In the genomic region with DNA sequence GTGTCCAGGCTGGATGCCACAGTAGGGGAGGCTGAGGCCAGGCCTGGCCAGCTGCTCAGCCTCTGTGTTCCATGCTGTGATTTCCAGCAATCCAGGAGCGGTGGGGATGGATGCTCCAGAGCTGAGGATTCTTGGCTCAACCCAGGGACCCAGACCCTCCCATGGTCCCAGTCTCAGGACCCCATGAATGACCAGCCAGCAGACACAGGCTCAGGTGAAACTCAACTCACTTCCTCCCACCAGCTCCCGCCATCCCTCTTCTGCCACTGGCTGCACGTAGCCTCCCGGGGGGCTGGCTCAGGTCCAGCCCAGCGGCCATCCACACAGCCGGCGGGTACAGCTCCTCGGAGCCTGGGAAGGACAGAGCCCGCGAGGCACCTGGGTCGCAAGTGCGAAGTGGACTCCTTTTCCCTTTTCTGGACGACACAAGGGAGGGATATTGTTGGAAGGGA, we compare ENCODE assay signal across 21 cellular contexts. TPM values are rescaled to one million over a fixed set of nuclear protein-coding genes. Genes with fewer than 3 reads are reported as not detected.
DNase-seq lines count a peak whose midpoint lies in the region; ATAC-seq and TF ChIP-seq lines count a peak whose summit lies in the region.
"Had no signal": no experiment of that assay in that cellular context is flagged by ENCODE, and none has a peak within 500 bp of the region (broad histone marks: within the 10 kb centered on the region; RNA-seq: fewer than 3 reads in every experiment).

No MANE protein-coding gene starts in this region.

- 84 to 87% methylated on average over 13 of the region's 13 CpGs for WGBS in heart right ventricle, 2 donors
- 90% methylated on average over 10 of the region's 13 CpGs for WGBS in suprapubic skin

- H3K9me3 ChIP-seq in heart right ventricle (no peaks in the 10 kb centered on the region), suprapubic skin (no peaks in the 10 kb centered on the region)
- H3K9me3 ChIP-seq: HAP-1, MG63 had no signal

- TF ChIP-seq POLR2A in suprapubic skin (IDR thresholded peaks at IDR 0.05), result no peak

- TF ChIP-seq EP300 in suprapubic skin (IDR thresholded peaks at IDR 0.05), result no peak

- H3K4me3 ChIP-seq in heart right ventricle (no peak overlapping the region), suprapubic skin (no peak overlapping the region), coronary artery (no peak overlapping the region)
- H3K4me3 ChIP-seq: HAP-1, MG63 had no signal

- peaks cover 0 to 30% (median 0%) of the 10 kb centered on the region in 7 donors for H3K27me3 ChIP-seq in heart right ventricle
- peaks cover 8% of the 10 kb centered on the region for H3K27me3 ChIP-seq in suprapubic skin
- H3K27me3 ChIP-seq: MG63 had no signal

- H3K27ac ChIP-seq in heart right ventricle (no peak overlapping the region), suprapubic skin (no peak overlapping the region), coronary artery (no peak overlapping the region)

- H3K4me1 ChIP-seq in heart right ventricle, result peaks cover 0 to 17% (median 6%) of the 10 kb centered on the region in 9 donors
- peaks cover 15% of the 10 kb centered on the region for H3K4me1 ChIP-seq in suprapubic skin
- H3K4me1 ChIP-seq: HAP-1 had no signal

- TF ChIP-seq CTCF in heart right ventricle (IDR thresholded peaks at IDR 0.05) (no peak), suprapubic skin (IDR thresholded peaks at IDR 0.05) (no peak), coronary artery (IDR thresholded peaks at IDR 0.05) (no peak)

- intact Hi-C loops in left cardiac atrium (cut with DNase I) (loop anchor here in 1 of 2 donors (5.0 kb wide), 1 partner anchor 508 kb away; no protein-coding TSS in a partner anchor), heart right ventricle (cut with DNase I) (loop anchor here in 3 of 10 donors (5.0 to 10.0 kb wide), 5 partner anchors 68 to 243 kb away; partner anchors contain the start of gene SMOC2 (in 2 of the 3))

- no peak for ATAC-seq in left cardiac atrium
- no peak for ATAC-seq in heart right ventricle
- no peak for ATAC-seq in GM21423 (IDR thresholded peaks at IDR 0.05; ENCODE audit: unreplicated experiment)
- no peak for ATAC-seq in HG02852 (IDR thresholded peaks at IDR 0.05; ENCODE audit: unreplicated experiment)
- ATAC-seq: SK-N-SH treated with all-trans-retinoic acid at 6 μM for 48 hours, T-cell had no signal

- H3K36me3 ChIP-seq in heart right ventricle (no peaks in the 10 kb centered on the region), suprapubic skin (no peaks in the 10 kb centered on the region)
- H3K36me3 ChIP-seq: HAP-1, MG63 had no signal

- DNase-seq in left cardiac atrium (peak; percentile 12), heart right ventricle (no peak), NCI-H146 treated with DMSO at 0.1 percent for 48 hours (lab: John Stamatoyannopoulos, UW; ENCODE audit: unreplicated experiment) (peak; percentile 23), mesenteric fat pad (ENCODE audit: low spot score) (peak; percentile 59), suprapubic skin (ENCODE audit: low spot score in 2 of 2) (peak; percentile 46 to 53), coronary artery (ENCODE audit: low spot score) (no peak)
- DNase-seq: C1 segment of cervical spinal cord, DMS79 treated with DMSO at 0.1 percent for 48 hours, Kasumi-1, MG63, NCI-H1048, NCI-H1694, NCI-H2107, NCI-H524 treated with DMSO at 0.1 percent for 48 hours, SIG-M5, T-cell had no signal

RNA-seq across cellular contexts. Expression of gene DACT2, which starts 54.5 kb away (rescaled TPM):
- total RNA-seq in left cardiac atrium (1 to 10 TPM; 1.7 to 2.4 TPM), heart right ventricle (1 to 10 TPM in 2 of 10 donors, under 1 TPM in 8; 0.09 to 1.5 (median 0.66) TPM), mesenteric fat pad (0.48 TPM), suprapubic skin (10 to 100 TPM in 2 of 4 donors, 1 to 10 TPM in 2; 6.0 to 19.9 (median 10.0) TPM)
- under 1 TPM; 0.29 to 0.38 TPM for polyA plus RNA-seq in heart right ventricle
- total RNA-seq: OCI-LY7, T-cell had no signal

Comparison
In these comparisons a context has a peak if more than half of its experiments do, and no peak if none do; other contexts are left out.
1. DNase-seq: peak in left cardiac atrium (single experiment), NCI-H146 treated with DMSO at 0.1 percent for 48 hours (single experiment), mesenteric fat pad (single experiment) and suprapubic skin (2 of 2); none in heart right ventricle (0 of 2) and coronary artery (single experiment).